Comparison of ENCODE assay signal across 8 cellular contexts in genomic region chr1:827221-828063, GRCh38.
DNase-seq lines count a peak whose midpoint lies in the region; ATAC-seq and TF ChIP-seq lines count a peak whose summit lies in the region.
"Not testable (repeated sequence)": the region's sequence is repeated elsewhere in the genome, so short reads cannot be mapped to it uniquely, and the experiment has no call there.

No MANE protein-coding gene starts in this region.

- H4K91ac ChIP-seq in trophoblast cell (ENCODE audit: low read depth, low read length): peak overlapping the region; percentile 79

- H2BK12ac ChIP-seq in trophoblast cell (ENCODE audit: low read length): not testable (repeated sequence)

- H3K36me3 ChIP-seq in SU-DHL-6 (ENCODE audit: low read length); trophoblast cell (ENCODE audit: control insufficient read depth in 1 of 2, insufficient read depth in 2 of 2, low read length in 2 of 2); transverse colon: not testable (repeated sequence)
- H3K36me3 ChIP-seq in heart left ventricle: peaks cover 0 to 14% (median 2%) of the 10 kb centered on the region in 9 donors

- not testable (repeated sequence) for H3K9me3 ChIP-seq in SU-DHL-6 (ENCODE audit: insufficient read depth, low read length); heart left ventricle; trophoblast cell (ENCODE audit: insufficient read depth, low read depth, low read length); transverse colon

- intact Hi-C loops in heart left ventricle (cut with DNase I); transverse colon (cut with DNase I; ENCODE audit: low total_unique reads): not testable (repeated sequence)

- in situ Hi-C loops in transverse colon (cut with MboI; ENCODE audit: low pct_ligation_motif_present in 1 of 4, low pct_unique_long_range_greater_than_20kb in 1 of 4, low sequenced_read_pairs in 3 of 4): not testable (repeated sequence)

- DNase-seq in NCI-H1105 (lab: John Stamatoyannopoulos, UW) (peak; percentile 81), heart left ventricle (peak; percentile 97 to 99 (median 98)), trophoblast cell (peak; percentile 79 to 91), transverse colon (peak; percentile 98)
- DNase-seq in activated naive CD8-positive, alpha-beta T cell treated with anti-CD3 and anti-CD28 coated beads, Interleukin-2, amount 50 U/mL, for 16 hours (ENCODE audit: low read depth, low spot score): peak; percentile 94

- not testable (repeated sequence) for H2BK120ac ChIP-seq in trophoblast cell (ENCODE audit: insufficient read depth, low read length, poor library complexity)

- H4K20me1 ChIP-seq in SU-DHL-6 (ENCODE audit: low read depth, low read length): not testable (repeated sequence)

- H4K12ac ChIP-seq in trophoblast cell (ENCODE audit: low read depth, low read length): peak overlapping the region; percentile 64

- TF ChIP-seq CTCF in GM12875 (IDR thresholded peaks at IDR 0.05; ENCODE audit: borderline replicate concordance, insufficient read depth, low read depth, low read length); SU-DHL-6 (IDR thresholded peaks at IDR 0.05; ENCODE audit: insufficient read depth, low read length, poor library complexity, severe bottlenecking); heart left ventricle (IDR thresholded peaks at IDR 0.05); transverse colon (IDR thresholded peaks at IDR 0.05): not testable (repeated sequence)

- TF ChIP-seq POLR2A in heart left ventricle (IDR thresholded peaks at IDR 0.05): peak in 1 of 2 donors; percentile 64
- TF ChIP-seq POLR2A in transverse colon (IDR thresholded peaks at IDR 0.05): peak; percentile 84

- peak overlapping the region; percentile 56 for H3K18ac ChIP-seq in trophoblast cell (ENCODE audit: low read length)

- H3K4ac ChIP-seq in trophoblast cell (ENCODE audit: low read depth, low read length): not testable (repeated sequence)

- not testable (repeated sequence) for H2AK5ac ChIP-seq in trophoblast cell (ENCODE audit: low read length)

- H3K9ac ChIP-seq in SU-DHL-6 (ENCODE audit: low read length): peak overlapping the region; percentile 71
- H3K9ac ChIP-seq in trophoblast cell (ENCODE audit: low read length): not testable (repeated sequence)

- H3K27ac ChIP-seq in SU-DHL-6 (ENCODE audit: low read depth, low read length) (peak overlapping the region; percentile 48; the same call in 1 of the 2 replicates), heart left ventricle (peak overlapping the region; percentile 83 to 96 (median 92)), trophoblast cell (ENCODE audit: low read depth, low read length) (peak overlapping the region; percentile 76), transverse colon (peak overlapping the region; percentile 89 to 95 (median 90))

- not testable (repeated sequence) for H2AFZ ChIP-seq in SU-DHL-6 (ENCODE audit: low read depth, low read length, severe bottlenecking)
- peak overlapping the region; percentile 66 for H2AFZ ChIP-seq in trophoblast cell (ENCODE audit: insufficient read depth, low read length, poor library complexity)

- 0 to 1% (median 0%) methylated on average over 17 to 68 of the region's 105 CpGs for WGBS in heart left ventricle, 4 donors
- WGBS in trophoblast cell (ENCODE audit: extremely low coverage, insufficient coverage, insufficient read length): no CpG with 5 or more reads among the region's 105 CpGs
- 0% methylated on average over 7 of the region's 105 CpGs; no CpG with 5 or more reads in 1 of the 2 donors for WGBS in transverse colon (ENCODE audit: low coverage in 1 of 2), 2 donors

- peak overlapping the region; percentile 70 for H3K4me2 ChIP-seq in SU-DHL-6 (ENCODE audit: low read depth, low read length, poor library complexity, severe bottlenecking)
- peak overlapping the region; percentile 78 for H3K4me2 ChIP-seq in trophoblast cell (ENCODE audit: low read length)

- H3K79me1 ChIP-seq in trophoblast cell (ENCODE audit: low read length): not testable (repeated sequence)

- peak overlapping the region; percentile 86 for H4K8ac ChIP-seq in trophoblast cell (ENCODE audit: low read depth, low read length)

- H3K27me3 ChIP-seq in SU-DHL-6 (ENCODE audit: low read length); heart left ventricle; trophoblast cell (ENCODE audit: insufficient read depth, low read length); transverse colon: not testable (repeated sequence)

- H3F3A ChIP-seq in SU-DHL-6 (ENCODE audit: insufficient read depth): not testable (repeated sequence)

- TF ChIP-seq EP300 in transverse colon (IDR thresholded peaks at IDR 0.05; ENCODE audit: low read depth): not testable (repeated sequence)

- H2BK5ac ChIP-seq in trophoblast cell (ENCODE audit: low read depth, low read length, poor library complexity): peak overlapping the region; percentile 83

- peak overlapping the region; percentile 57 for H3K14ac ChIP-seq in trophoblast cell (ENCODE audit: low read length)

- H3K23ac ChIP-seq in trophoblast cell (ENCODE audit: low read length): not testable (repeated sequence)

- peak; percentile 76 for ATAC-seq in HG02678 (IDR thresholded peaks at IDR 0.05; ENCODE audit: unreplicated experiment)
- peak; percentile 83 to 97 (median 95) for ATAC-seq in heart left ventricle

- peaks cover 20% of the 10 kb centered on the region for H3K79me2 ChIP-seq in SU-DHL-6 (ENCODE audit: insufficient read depth, low read length)
- not testable (repeated sequence) for H3K79me2 ChIP-seq in trophoblast cell (ENCODE audit: control insufficient read depth, insufficient read depth, low read length, poor library complexity)

- peak overlapping the region; percentile 54 for H3K4me3 ChIP-seq in GM12875 (ENCODE audit: low read depth, low read length)
- peak overlapping the region; percentile 60 for H3K4me3 ChIP-seq in SU-DHL-6 (ENCODE audit: insufficient read depth, low read length, poor library complexity, severe bottlenecking)
- H3K4me3 ChIP-seq in heart left ventricle: peak overlapping the region; percentile 42 to 78 (median 66)
- H3K4me3 ChIP-seq in trophoblast cell (ENCODE audit: low read depth, low read length): peak overlapping the region; percentile 81
- peak overlapping the region; percentile 29 to 83 (median 53) for H3K4me3 ChIP-seq in transverse colon

- H3K4me1 ChIP-seq in heart left ventricle (peaks cover 0 to 52% (median 10%) of the 10 kb centered on the region in 12 donors), transverse colon (peaks cover 0 to 18% (median 1%) of the 10 kb centered on the region in 4 donors)
- H3K4me1 ChIP-seq in trophoblast cell (ENCODE audit: control insufficient read depth in 1 of 2, insufficient read depth in 2 of 2, low read length in 2 of 2): not testable (repeated sequence)

- not testable (repeated sequence) for H3K9me2 ChIP-seq in SU-DHL-6 (replicated peaks; ENCODE audit: insufficient read depth, low read length)

Comparison
In these comparisons a context has a peak if more than half of its experiments do, and no peak if none do; other contexts are left out.
1. Peak in every context shown above with its lines: DNase-seq, ATAC-seq, H3K4me3 ChIP-seq and H3K27ac ChIP-seq.